2 cellular contexts compared by ENCODE assay signal in genomic region chr19:47209323-47210179, GRCh38.
TF ChIP-seq lines count a peak whose summit lies in the region.

No MANE protein-coding gene starts in this region.

TF ChIP-seq in endothelial cell of umbilical vein, 7 proteins besides CTCF, POLR2A, EP300 and RAD21 (continued from another document):
- no peak for TF ChIP-seq EZH2 (IDR thresholded peaks at IDR 0.05; ENCODE audit: borderline replicate concordance, low read depth, low read length, severe bottlenecking)
- TF ChIP-seq POLR2AphosphoS5 (IDR thresholded peaks at IDR 0.05; ENCODE audit: insufficient read depth, low read depth, low read length), result no peak
- TF ChIP-seq JUN (IDR thresholded peaks at IDR 0.05; ENCODE audit: borderline replicate concordance, insufficient read depth, insufficient read length, low read depth), result no peak
- TF ChIP-seq MAX (IDR thresholded peaks at IDR 0.05; ENCODE audit: insufficient read depth, insufficient read length), result no peak

TF ChIP-seq in HEK293T, 16 proteins besides CTCF, POLR2A, EP300 and RAD21 (continued from another document):
- TF ChIP-seq SUZ12 (IDR thresholded peaks at IDR 0.05), result no peak
- no peak for TF ChIP-seq FOXK2 (IDR thresholded peaks at IDR 0.05)
- no peak for TF ChIP-seq PKNOX1 (IDR thresholded peaks at IDR 0.05)
- TF ChIP-seq FOXM1 (IDR thresholded peaks at IDR 0.05; ENCODE audit: borderline replicate concordance), result no peak
- no peak for TF ChIP-seq FOXA1 (IDR thresholded peaks at IDR 0.05)
- TF ChIP-seq HDGF (IDR thresholded peaks at IDR 0.05; ENCODE audit: borderline replicate concordance), result no peak
- no peak for TF ChIP-seq ARNT (IDR thresholded peaks at IDR 0.05)
- TF ChIP-seq TARDBP (IDR thresholded peaks at IDR 0.05), result no peak
- TF ChIP-seq LEF1 (IDR thresholded peaks at IDR 0.05; ENCODE audit: borderline replicate concordance), result no peak
- TF ChIP-seq NFRKB (IDR thresholded peaks at IDR 0.05), result no peak
- no peak for TF ChIP-seq CTBP1 (IDR thresholded peaks at IDR 0.05; ENCODE audit: borderline replicate concordance)
- no peak for TF ChIP-seq L3MBTL2 (conservative IDR thresholded peaks at IDR 0.05)
